ENCODE assay signal across 8 cellular contexts in the genomic region with DNA sequence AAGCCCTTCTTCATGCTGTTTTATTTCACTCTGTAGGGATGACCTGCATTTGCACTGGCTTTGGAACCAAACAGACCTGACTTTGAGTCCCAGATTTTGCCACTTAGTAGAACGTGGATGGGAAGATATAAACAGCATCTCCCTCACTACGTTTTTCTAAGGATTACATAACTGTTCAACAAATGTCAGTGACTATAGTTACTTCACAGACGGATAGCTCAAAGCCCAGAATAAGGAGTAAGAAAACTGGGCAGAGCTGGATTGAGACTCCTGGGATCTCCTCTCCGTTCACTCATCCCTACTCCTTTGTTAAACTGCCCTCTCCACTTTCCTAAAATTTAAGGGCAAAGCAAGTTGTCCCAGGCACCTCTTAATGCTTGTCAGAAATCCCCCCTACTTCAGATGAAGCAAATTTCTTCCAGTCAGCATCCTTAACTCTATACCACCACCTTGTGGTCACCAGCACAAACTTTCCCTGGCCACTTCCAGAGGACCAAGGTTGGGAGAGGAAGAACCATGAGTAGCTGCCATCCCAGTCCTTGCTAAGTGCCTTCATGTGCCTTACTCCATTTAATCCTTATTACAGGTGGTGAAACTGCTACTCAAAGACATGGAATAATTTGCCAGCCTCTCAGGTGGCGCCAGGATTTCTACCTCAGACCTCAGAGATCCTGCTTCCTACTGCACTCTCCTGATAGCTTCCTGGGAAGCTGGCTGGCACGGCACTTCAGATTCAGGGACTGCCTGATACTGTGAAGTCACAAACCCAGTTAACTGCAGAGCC. TPM values are rescaled to one million over a fixed set of nuclear protein-coding genes. Genes with fewer than 3 reads are reported as not detected.
A peak's percentile ranks its signal among the peaks of the same experiment; 100 is the strongest.
DNase-seq lines count a peak whose midpoint lies in the region; FAIRE-seq and TF ChIP-seq lines count a peak whose summit lies in the region.

No MANE protein-coding gene starts in this region.

- peaks cover 15% of the 10 kb centered on the region for H3K36me3 Mint-ChIP-seq in mesothelial cell of epicardium

- TF ChIP-seq CTCF in NB4 (IDR thresholded peaks at IDR 0.05; ENCODE audit: low read depth, low read length) (peak; percentile 71), mesothelial cell of epicardium (IDR thresholded peaks at IDR 0.05; ENCODE audit: unreplicated experiment) (peak; percentile 65)

- H3K4me1 Mint-ChIP-seq in mesothelial cell of epicardium = no peaks in the 10 kb centered on the region

- peak; percentile 60 for DNase-seq in 8988T
- DNase-seq in EL = peak; percentile 66
- peak; percentile 76 for DNase-seq in NB4 (ENCODE audit: low read depth)
- peak; percentile 77 for DNase-seq in SW480 (ENCODE audit: low spot score)
- DNase-seq in epithelial cell of prostate (ENCODE audit: low read depth, low spot score) = no peak
- no peak for DNase-seq in mesothelial cell of epicardium (ENCODE audit: low spot score in 2 of 2, unreplicated experiment in 2 of 2)
- DNase-seq in urothelium cell line (ENCODE audit: low spot score) = peak; percentile 62
- no peak for DNase-seq in activated CD8-positive, alpha-beta memory T cell treated with anti-CD3 and anti-CD28 coated beads for 24 hours

- no peaks in the 10 kb centered on the region for H3K27me3 Mint-ChIP-seq in mesothelial cell of epicardium (ENCODE audit: low read depth)

- H3K27ac ChIP-seq in epithelial cell of prostate = peak overlapping the region; percentile 81

- no peak overlapping the region for H3K27ac Mint-ChIP-seq in mesothelial cell of epicardium

- H3K4me3 Mint-ChIP-seq in mesothelial cell of epicardium = no peak overlapping the region

- no peak for TF ChIP-seq POLR2A in NB4 (IDR thresholded peaks at IDR 0.05; ENCODE audit: extremely low read depth, insufficient read length)

- no peak for FAIRE-seq in urothelium cell line (lab: Jason Lieb, UNC)

- H3K9me3 Mint-ChIP-seq in mesothelial cell of epicardium = no peaks in the 10 kb centered on the region

- no peak overlapping the region for H3K4me3 ChIP-seq in NB4 (ENCODE audit: low read depth, low read length)

RNA-seq across cellular contexts. Expression of a gene that starts 38.4 kb away (rescaled TPM):
- 701 to 737 TPM (median 733 TPM) in 3 replicates for total RNA-seq in mesothelial cell of epicardium

RNA-seq across cellular contexts. Expression of a gene that starts 39.4 kb away (rescaled TPM):
- total RNA-seq in mesothelial cell of epicardium = 76.6 to 77.7 TPM (median 77.6 TPM) in 3 replicates

Comparison
In these comparisons a context has a peak if more than half of its experiments do, and no peak if none do; other contexts are left out.
1. DNase-seq: peak in 8988T (single experiment), EL (single experiment), NB4 (single experiment), SW480 (single experiment) and urothelium cell line (single experiment); none in epithelial cell of prostate (single experiment), mesothelial cell of epicardium (0 of 2) and activated CD8-positive, alpha-beta memory T cell treated with anti-CD3 and anti-CD28 coated beads for 24 hours (single experiment).